Comparison of ENCODE assay signal across 9 cellular contexts in genomic region chr10:100743626-100744135, GRCh38. TPM values are rescaled to one million over a fixed set of nuclear protein-coding genes. Genes with fewer than 3 reads are reported as not detected.
A peak's percentile ranks its signal among the peaks of the same experiment; 100 is the strongest.
DNase-seq lines count a peak whose midpoint lies in the region; ATAC-seq and TF ChIP-seq lines count a peak whose summit lies in the region.
"Had no signal": no experiment of that assay in that cellular context is flagged by ENCODE, and none has a peak within 500 bp of the region (broad histone marks: within the 10 kb centered on the region; RNA-seq: fewer than 3 reads in every experiment).

No MANE protein-coding gene starts in this region.

- peak overlapping the region in 9 of 10 donors; percentile 12 to 73 (median 50) for H3K4me3 Mint-ChIP-seq in naive thymus-derived CD8-positive, alpha-beta T cell

- peaks cover 18 to 71% (median 47%) of the 10 kb centered on the region in 4 donors for H3K4me1 Mint-ChIP-seq in naive thymus-derived CD8-positive, alpha-beta T cell

- TF ChIP-seq CTCF in AG09309 (IDR thresholded peaks at IDR 0.05; ENCODE audit: control insufficient read depth, insufficient read depth, low read depth, low read length, missing control alignments) (peak; percentile 71), GM12864 (IDR thresholded peaks at IDR 0.05; ENCODE audit: low read depth, low read length, missing control alignments) (peak; percentile 91)

- H3K27ac Mint-ChIP-seq in naive thymus-derived CD8-positive, alpha-beta T cell = peak overlapping the region in 1 of 10 donors; percentile 44

- POLR2A ChIA-PET in naive thymus-derived CD8-positive, alpha-beta T cell (lab: Charles Lee) = interaction anchor here (1.8 kb wide), 1 partner anchor 182 kb away, joined by 7 read pairs; no protein-coding TSS in a partner anchor

- peak; percentile 66 to 80 for ATAC-seq in naive thymus-derived CD8-positive, alpha-beta T cell

- no peak overlapping the region for H3K4me3 ChIP-seq in AG09309 (ENCODE audit: control insufficient read depth, low read depth, low read length)
- no peak overlapping the region for H3K4me3 ChIP-seq in GM12864 (ENCODE audit: low read depth, low read length)

- no peaks in the 10 kb centered on the region for H3K9me3 Mint-ChIP-seq in naive thymus-derived CD8-positive, alpha-beta T cell

- peaks cover 0 to 2% (median 0%) of the 10 kb centered on the region in 3 donors for H3K36me3 Mint-ChIP-seq in naive thymus-derived CD8-positive, alpha-beta T cell

- H3K27me3 Mint-ChIP-seq in naive thymus-derived CD8-positive, alpha-beta T cell = peaks cover 31 to 88% (median 60%) of the 10 kb centered on the region in 5 donors

- no peak for DNase-seq in AG09309 (ENCODE audit: low read depth)
- peak; percentile 38 for DNase-seq in GM12864 (ENCODE audit: low read depth)
- DNase-seq in NCI-H1694 treated with DMSO at 0.1 percent for 48 hours (lab: John Stamatoyannopoulos, UW) = peak; percentile 73
- DNase-seq in activated CD4-positive, alpha-beta T cell treated with anti-CD3 and anti-CD28 coated beads for 4 hours = peak; percentile 32 to 43
- DNase-seq in epithelial cell of prostate (ENCODE audit: low read depth, low spot score) = peak; percentile 6
- DNase-seq in naive thymus-derived CD8-positive, alpha-beta T cell = peak in 9 of 10 donors; percentile 11 to 58 (median 31)
- DNase-seq in cerebellar nuclear complex (lab: John Stamatoyannopoulos, UW) = no peak
- DNase-seq in iPS-NIHi11 (ENCODE audit: low spot score) = no peak

- H3K27ac ChIP-seq in epithelial cell of prostate = no peak overlapping the region

RNA-seq across cellular contexts. Expression of gene PAX2, which starts 1.7 kb away (rescaled TPM):
- total RNA-seq in naive thymus-derived CD8-positive, alpha-beta T cell = not detected
- not detected for polyA plus RNA-seq in naive thymus-derived CD8-positive, alpha-beta T cell
- total RNA-seq: skeletal muscle tissue had no signal

Comparison
In these comparisons a context has a peak if more than half of its experiments do, and no peak if none do; other contexts are left out.
1. DNase-seq: peak in GM12864 (single experiment), NCI-H1694 treated with DMSO at 0.1 percent for 48 hours (single experiment), activated CD4-positive, alpha-beta T cell treated with anti-CD3 and anti-CD28 coated beads for 4 hours (2 of 2), epithelial cell of prostate (single experiment) and naive thymus-derived CD8-positive, alpha-beta T cell (9 of 10); none in AG09309 (single experiment), cerebellar nuclear complex (0 of 2) and iPS-NIHi11 (single experiment).